ENCODE assay signal across 8 cellular contexts in genomic region chr3:150407051-150407817, GRCh38. TPM values are rescaled to one million over a fixed set of nuclear protein-coding genes. Genes with fewer than 3 reads are reported as not detected.
DNase-seq lines count a peak whose midpoint lies in the region; ATAC-seq, FAIRE-seq and TF ChIP-seq lines count a peak whose summit lies in the region.

No MANE protein-coding gene starts in this region.

- DNase-seq in COLO829 (ENCODE audit: low spot score) = peak; percentile 33
- DNase-seq in Kasumi-1 (lab: John Stamatoyannopoulos, UW) = peak; percentile 5 to 63
- peak; percentile 48 for DNase-seq in astrocyte of the cerebellum (ENCODE audit: low read depth)
- no peak for DNase-seq in left lung
- no peak for DNase-seq in tibial nerve (ENCODE audit: low spot score in 2 of 2)
- no peak for DNase-seq in GDM1 (lab: John Stamatoyannopoulos, UW)
- no peak for DNase-seq in GOT3 (lab: John Stamatoyannopoulos, UW)
- DNase-seq in GM12892 (ENCODE audit: insufficient read length) = no peak

- H3K27ac ChIP-seq in left lung (peak overlapping the region; percentile 100), tibial nerve (peak overlapping the region; percentile 99 to 100 (median 100))

- no peak for TF ChIP-seq EP300 in tibial nerve (IDR thresholded peaks at IDR 0.05)

- H3K36me3 ChIP-seq in left lung = no peaks in the 10 kb centered on the region
- no peaks in the 10 kb centered on the region for H3K36me3 ChIP-seq in tibial nerve

- TF ChIP-seq POLR2A in tibial nerve (IDR thresholded peaks at IDR 0.05) (no peak), GM12892 (IDR thresholded peaks at IDR 0.05; ENCODE audit: low read depth, low read length) (no peak)

- TF ChIP-seq CTCF in astrocyte of the cerebellum (IDR thresholded peaks at IDR 0.05; ENCODE audit: low read depth, low read length, missing control alignments) = no peak
- no peak for TF ChIP-seq CTCF in left lung (IDR thresholded peaks at IDR 0.05)
- TF ChIP-seq CTCF in tibial nerve (IDR thresholded peaks at IDR 0.05) = no peak

- H3K9me3 ChIP-seq in left lung (no peaks in the 10 kb centered on the region), tibial nerve (no peaks in the 10 kb centered on the region)

- no peak for ATAC-seq in left lung

- in situ Hi-C loops in astrocyte of the cerebellum (cut with HindIII; ENCODE audit: low sequenced_read_pairs) = no loop called here

- intact Hi-C loops in left lung (cut with DNase I) = no loop called here

- H3K27me3 ChIP-seq in left lung = no peaks in the 10 kb centered on the region
- H3K27me3 ChIP-seq in tibial nerve = no peaks in the 10 kb centered on the region

- FAIRE-seq in GM12892 (lab: Jason Lieb, UNC) = no peak

- 23 to 27% methylated on average over 12 of the region's 12 CpGs for WGBS in tibial nerve, 2 donors

- H3K4me1 ChIP-seq in left lung (peaks cover 0 to 17% of the 10 kb centered on the region in 2 donors), tibial nerve (peaks cover 0 to 21% (median 0%) of the 10 kb centered on the region in 4 donors)

- H3K4me3 ChIP-seq in astrocyte of the cerebellum (ENCODE audit: low read depth, low read length) (peak overlapping the region; percentile 88), left lung (peak overlapping the region; percentile 86 to 91), tibial nerve (peak overlapping the region; percentile 88 to 92 (median 91))

RNA-seq across cellular contexts. Expression of gene TSC22D2, which starts 0.9 kb away (rescaled TPM):
- 10 to 100 TPM; 25.9 to 46.6 TPM for total RNA-seq in left lung
- total RNA-seq in tibial nerve = 10 to 100 TPM; 12.5 to 15.9 (median 14.6) TPM
- polyA plus RNA-seq in GM12892 (2012; ENCODE audit: missing spikeins) = 10.9 TPM

Comparison
In these comparisons a context has a peak if more than half of its experiments do, and no peak if none do; other contexts are left out.
1. DNase-seq: peak in COLO829 (single experiment), Kasumi-1 (2 of 2) and astrocyte of the cerebellum (single experiment); none in left lung (0 of 2), tibial nerve (0 of 2), GDM1 (single experiment), GOT3 (single experiment) and GM12892 (single experiment).
2. Peak in every context shown above with its lines, with median percentiles within 50 percentile points of each other: H3K4me3 ChIP-seq.